ENCODE assay signal across 8 cellular contexts in genomic region chr17:7548585-7549400, GRCh38. TPM values are rescaled to one million over a fixed set of nuclear protein-coding genes. Genes with fewer than 3 reads are reported as not detected.
A peak's percentile ranks its signal among the peaks of the same experiment; 100 is the strongest.
DNase-seq lines count a peak whose midpoint lies in the region; ATAC-seq and TF ChIP-seq lines count a peak whose summit lies in the region.

Gene TNFSF12 (plus strand): TSS chr17:7549058. CDS start chr17:7549154, 96 bp downstream.

- peak within 1 kb of the TSS; percentile 72 for H3K27ac Mint-ChIP-seq in stimulated activated naive CD8-positive, alpha-beta T cell treated with anti-CD3 and anti-CD28 coated beads, Interleukin-15, Interleukin-2, amounts not matched to agents 100 ng/mL and 50 ng/mL, for 24 hours

- peaks cover 59% of the 10 kb centered on the region for H3K4me1 Mint-ChIP-seq in stimulated activated naive CD8-positive, alpha-beta T cell treated with anti-CD3 and anti-CD28 coated beads, Interleukin-15, Interleukin-2, amounts not matched to agents 100 ng/mL and 50 ng/mL, for 24 hours (ENCODE audit: low read depth)

- POLR2A ChIA-PET in HEK293T (lab: Yijun Ruan, JAX) = interaction anchor here (1.1 to 1.6 kb wide), 2 partner anchors 12 to 25 kb away, joined by 4 to 5 read pairs; no protein-coding TSS in a partner anchor
- POLR2A ChIA-PET in activated CD8-positive, alpha-beta memory T cell treated with anti-CD3 and anti-CD28 coated beads for 36 hours (lab: Charles Lee) = no interaction called here

- peak within 1 kb of the TSS; percentile 80 for H3K4me3 Mint-ChIP-seq in stimulated activated naive CD8-positive, alpha-beta T cell treated with anti-CD3 and anti-CD28 coated beads, Interleukin-15, Interleukin-2, amounts not matched to agents 100 ng/mL and 50 ng/mL, for 24 hours

- peak within 1 kb of the TSS; percentile 78 for H3K4me3 ChIP-seq in epithelial cell of proximal tubule (ENCODE audit: low read depth, low read length)
- peak within 1 kb of the TSS; percentile 29 for H3K4me3 ChIP-seq in mucosa of descending colon

- CTCF ChIA-PET in HEK293T (lab: Yijun Ruan, JAX) = interaction anchor here (2.0 kb wide), 1 partner anchor 12 kb away, joined by 6 read pairs; no protein-coding TSS in a partner anchor
- CTCF ChIA-PET in activated CD8-positive, alpha-beta memory T cell treated with anti-CD3 and anti-CD28 coated beads for 36 hours (lab: Charles Lee) = interaction anchor here (1.1 to 3.6 kb wide), 5 partner anchors 12 to 137 kb away, joined by 3 to 15 read pairs (median 5); partner anchors contain the start of gene ZBTB4

- DNase-seq in AG08395 (ENCODE audit: low spot score) (peak; percentile 59), HEK293T (ENCODE audit: extremely low spot score) (peak; percentile 50), epithelial cell of proximal tubule (ENCODE audit: low read depth) (no peak), mucosa of descending colon (peak; percentile 75 to 83 (median 80)), pons (ENCODE audit: low spot score) (no peak), NCI-H2171 treated with DMSO at 0.1 percent for 48 hours (lab: John Stamatoyannopoulos, UW) (no peak)

- H3K27me3 Mint-ChIP-seq in stimulated activated naive CD8-positive, alpha-beta T cell treated with anti-CD3 and anti-CD28 coated beads, Interleukin-15, Interleukin-2, amounts not matched to agents 100 ng/mL and 50 ng/mL, for 24 hours = no peaks in the 10 kb centered on the region

- no peaks in the 10 kb centered on the region for H3K36me3 ChIP-seq in mucosa of descending colon (ENCODE audit: low read depth)

- peak; percentile 81 for ATAC-seq in mucosa of descending colon

- H3K4me1 ChIP-seq in mucosa of descending colon (ENCODE audit: low read depth) = peaks cover 4% of the 10 kb centered on the region

- H3K9me3 ChIP-seq in mucosa of descending colon = no peaks in the 10 kb centered on the region

- no peaks in the 10 kb centered on the region for H3K9me3 Mint-ChIP-seq in stimulated activated naive CD8-positive, alpha-beta T cell treated with anti-CD3 and anti-CD28 coated beads, Interleukin-15, Interleukin-2, amounts not matched to agents 100 ng/mL and 50 ng/mL, for 24 hours

- intact Hi-C loops in mucosa of descending colon (cut with DNase I, micrococcal nuclease) = no loop called here

- H3K36me3 Mint-ChIP-seq in stimulated activated naive CD8-positive, alpha-beta T cell treated with anti-CD3 and anti-CD28 coated beads, Interleukin-15, Interleukin-2, amounts not matched to agents 100 ng/mL and 50 ng/mL, for 24 hours (ENCODE audit: low read depth) = peaks cover 4% of the 10 kb centered on the region

- TF ChIP-seq CTCF in epithelial cell of proximal tubule (conservative IDR thresholded peaks at IDR 0.05; ENCODE audit: low read depth, low read length) (peak; percentile 9), mucosa of descending colon (IDR thresholded peaks at IDR 0.05) (no peak)

TF ChIP-seq in HEK293T, 16 proteins besides CTCF, POLR2A, EP300 and RAD21:
- TF ChIP-seq BHLHE40 (IDR thresholded peaks at IDR 0.05; ENCODE audit: borderline replicate concordance) (no peak), L3MBTL2 (conservative IDR thresholded peaks at IDR 0.05) (peak; percentile 25; the same call in 1 of the 2 replicates)

RNA-seq across cellular contexts. Expression of gene TNFSF12, which starts in this region (rescaled TPM):
- total RNA-seq in activated CD8-positive, alpha-beta memory T cell treated with anti-CD3 and anti-CD28 coated beads for 36 hours = 10 to 100 TPM; 13.3 to 14.4 TPM
- total RNA-seq in epithelial cell of proximal tubule (25.2 and 31.8 TPM in 2 replicates), mucosa of descending colon (10 to 100 TPM; 11.6 to 69.4 (median 15.8) TPM)

Comparison
In these comparisons a context has a peak if more than half of its experiments do, and no peak if none do; other contexts are left out.
1. DNase-seq: peak in AG08395 (single experiment), HEK293T (single experiment) and mucosa of descending colon (3 of 3); none in epithelial cell of proximal tubule (single experiment), pons (single experiment) and NCI-H2171 treated with DMSO at 0.1 percent for 48 hours (single experiment).